ENCODE assay signal across 1 cellular context in genomic region chr10:110525349-110526260, GRCh38.
TF ChIP-seq lines count a peak whose summit lies in the region.

No MANE protein-coding gene starts in this region.

TF ChIP-seq in WTC11, 78 proteins besides CTCF, POLR2A, EP300 and RAD21 (continued from another document):
- TF ChIP-seq ARID4B (CRISPR knock-in tag; IDR thresholded peaks at IDR 0.05; ENCODE audit: borderline replicate concordance): no peak
- TF ChIP-seq, protein P1, sequence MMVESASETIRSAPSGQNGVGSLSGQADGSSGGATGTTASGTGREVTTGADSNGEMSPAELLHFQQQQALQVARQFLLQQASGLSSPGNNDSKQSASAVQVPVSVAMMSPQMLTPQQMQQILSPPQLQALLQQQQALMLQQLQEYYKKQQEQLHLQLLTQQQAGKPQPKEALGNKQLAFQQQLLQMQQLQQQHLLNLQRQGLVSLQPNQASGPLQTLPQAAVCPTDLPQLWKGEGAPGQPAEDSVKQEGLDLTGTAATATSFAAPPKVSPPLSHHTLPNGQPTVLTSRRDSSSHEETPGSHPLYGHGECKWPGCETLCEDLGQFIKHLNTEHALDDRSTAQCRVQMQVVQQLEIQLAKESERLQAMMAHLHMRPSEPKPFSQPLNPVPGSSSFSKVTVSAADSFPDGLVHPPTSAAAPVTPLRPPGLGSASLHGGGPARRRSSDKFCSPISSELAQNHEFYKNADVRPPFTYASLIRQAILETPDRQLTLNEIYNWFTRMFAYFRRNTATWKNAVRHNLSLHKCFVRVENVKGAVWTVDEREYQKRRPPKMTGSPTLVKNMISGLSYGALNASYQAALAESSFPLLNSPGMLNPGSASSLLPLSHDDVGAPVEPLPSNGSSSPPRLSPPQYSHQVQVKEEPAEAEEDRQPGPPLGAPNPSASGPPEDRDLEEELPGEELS (CRISPR knock-in tag; IDR thresholded peaks at IDR 0.05): no peak
- TF ChIP-seq ZNF317 (CRISPR knock-in tag; IDR thresholded peaks at IDR 0.05; ENCODE audit: borderline replicate concordance, low read depth): no peak
- no peak for TF ChIP-seq ZNF232 (CRISPR knock-in tag; IDR thresholded peaks at IDR 0.05)
- TF ChIP-seq ATF1 (CRISPR knock-in tag; IDR thresholded peaks at IDR 0.05): no peak
- TF ChIP-seq, protein P2, sequence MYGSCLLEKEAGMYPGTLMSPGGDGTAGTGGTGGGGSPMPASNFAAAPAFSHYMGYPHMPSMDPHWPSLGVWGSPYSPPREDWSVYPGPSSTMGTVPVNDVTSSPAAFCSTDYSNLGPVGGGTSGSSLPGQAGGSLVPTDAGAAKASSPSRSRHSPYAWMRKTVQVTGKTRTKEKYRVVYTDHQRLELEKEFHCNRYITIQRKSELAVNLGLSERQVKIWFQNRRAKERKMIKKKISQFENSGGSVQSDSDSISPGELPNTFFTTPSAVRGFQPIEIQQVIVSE (CRISPR knock-in tag; IDR thresholded peaks at IDR 0.05; ENCODE audit: borderline replicate concordance): no peak
- TF ChIP-seq ERG (CRISPR knock-in tag; IDR thresholded peaks at IDR 0.05): no peak
